In the genomic region with DNA sequence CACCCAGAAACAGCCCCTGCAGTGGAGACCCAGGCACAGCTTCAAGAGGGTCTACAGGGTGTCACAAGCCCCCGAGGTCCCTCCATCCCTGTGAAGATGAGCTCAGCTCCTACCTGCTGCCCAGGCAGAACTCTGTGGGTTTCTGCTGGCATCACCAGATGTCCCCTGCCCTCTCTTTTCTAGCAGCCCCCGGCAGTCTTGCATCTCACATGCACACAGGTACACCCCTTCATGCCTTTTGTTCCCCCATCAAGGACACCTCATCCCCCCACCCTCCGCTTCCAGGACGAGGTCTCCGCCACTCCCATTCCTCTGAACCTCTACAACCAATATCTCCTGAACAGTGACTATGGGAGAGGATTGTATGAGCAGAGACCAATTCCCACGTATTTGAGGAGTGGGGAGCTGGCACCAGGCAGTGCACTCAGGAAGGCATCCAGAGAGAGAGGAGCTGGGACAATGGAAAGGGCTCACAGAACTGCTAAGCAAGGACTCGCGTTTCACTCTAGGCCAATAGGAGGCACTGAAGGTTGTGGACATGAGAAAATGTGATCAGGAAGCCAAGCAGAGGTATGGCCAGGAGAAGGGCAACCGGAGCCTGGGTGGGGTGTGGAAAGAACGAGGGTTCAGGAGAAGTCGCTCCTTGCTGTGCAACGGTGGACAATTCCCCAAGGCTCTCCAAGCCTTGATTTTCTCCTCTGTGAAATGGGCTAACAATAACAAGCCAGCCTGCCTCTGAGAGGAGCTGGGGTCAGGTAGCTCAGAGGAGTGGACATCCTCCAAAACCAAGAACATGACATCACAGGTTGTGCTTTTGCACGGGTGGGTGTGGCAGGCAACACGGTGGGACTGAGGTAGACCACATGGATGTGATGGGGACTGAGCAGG, we compare ENCODE assay signal across 1 cellular context.
TF ChIP-seq lines count a peak whose summit lies in the region.

No MANE protein-coding gene starts in this region.

TF ChIP-seq in HepG2, 621 proteins besides CTCF, POLR2A, EP300 and RAD21:
- TF ChIP-seq, protein P1, sequence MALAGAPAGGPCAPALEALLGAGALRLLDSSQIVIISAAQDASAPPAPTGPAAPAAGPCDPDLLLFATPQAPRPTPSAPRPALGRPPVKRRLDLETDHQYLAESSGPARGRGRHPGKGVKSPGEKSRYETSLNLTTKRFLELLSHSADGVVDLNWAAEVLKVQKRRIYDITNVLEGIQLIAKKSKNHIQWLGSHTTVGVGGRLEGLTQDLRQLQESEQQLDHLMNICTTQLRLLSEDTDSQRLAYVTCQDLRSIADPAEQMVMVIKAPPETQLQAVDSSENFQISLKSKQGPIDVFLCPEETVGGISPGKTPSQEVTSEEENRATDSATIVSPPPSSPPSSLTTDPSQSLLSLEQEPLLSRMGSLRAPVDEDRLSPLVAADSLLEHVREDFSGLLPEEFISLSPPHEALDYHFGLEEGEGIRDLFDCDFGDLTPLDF (CRISPR knock-in tag; IDR thresholded peaks at IDR 0.05) = no peak
- TF ChIP-seq ZKSCAN1 (IDR thresholded peaks at IDR 0.05; ENCODE audit: low read length) (no peak), RAD51 (IDR thresholded peaks at IDR 0.05; ENCODE audit: borderline replicate concordance) (no peak), ELF3 (CRISPR knock-in tag; IDR thresholded peaks at IDR 0.05) (no peak), ZNF629 (CRISPR knock-in tag; conservative IDR thresholded peaks at IDR 0.05) (peak; percentile 84), ZBTB3 (CRISPR knock-in tag; IDR thresholded peaks at IDR 0.05; ENCODE audit: borderline replicate concordance, low read depth) (no peak), NPAS2 (CRISPR knock-in tag; IDR thresholded peaks at IDR 0.05; ENCODE audit: borderline replicate concordance) (no peak)
- TF ChIP-seq, protein P2, sequence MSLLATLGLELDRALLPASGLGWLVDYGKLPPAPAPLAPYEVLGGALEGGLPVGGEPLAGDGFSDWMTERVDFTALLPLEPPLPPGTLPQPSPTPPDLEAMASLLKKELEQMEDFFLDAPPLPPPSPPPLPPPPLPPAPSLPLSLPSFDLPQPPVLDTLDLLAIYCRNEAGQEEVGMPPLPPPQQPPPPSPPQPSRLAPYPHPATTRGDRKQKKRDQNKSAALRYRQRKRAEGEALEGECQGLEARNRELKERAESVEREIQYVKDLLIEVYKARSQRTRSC (CRISPR knock-in tag; IDR thresholded peaks at IDR 0.05; ENCODE audit: low read depth) = no peak
- TF ChIP-seq, protein P3, sequence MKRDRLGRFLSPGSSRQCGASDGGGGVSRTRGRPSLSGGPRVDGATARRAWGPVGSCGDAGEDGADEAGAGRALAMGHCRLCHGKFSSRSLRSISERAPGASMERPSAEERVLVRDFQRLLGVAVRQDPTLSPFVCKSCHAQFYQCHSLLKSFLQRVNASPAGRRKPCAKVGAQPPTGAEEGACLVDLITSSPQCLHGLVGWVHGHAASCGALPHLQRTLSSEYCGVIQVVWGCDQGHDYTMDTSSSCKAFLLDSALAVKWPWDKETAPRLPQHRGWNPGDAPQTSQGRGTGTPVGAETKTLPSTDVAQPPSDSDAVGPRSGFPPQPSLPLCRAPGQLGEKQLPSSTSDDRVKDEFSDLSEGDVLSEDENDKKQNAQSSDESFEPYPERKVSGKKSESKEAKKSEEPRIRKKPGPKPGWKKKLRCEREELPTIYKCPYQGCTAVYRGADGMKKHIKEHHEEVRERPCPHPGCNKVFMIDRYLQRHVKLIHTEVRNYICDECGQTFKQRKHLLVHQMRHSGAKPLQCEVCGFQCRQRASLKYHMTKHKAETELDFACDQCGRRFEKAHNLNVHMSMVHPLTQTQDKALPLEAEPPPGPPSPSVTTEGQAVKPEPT (CRISPR knock-in tag; IDR thresholded peaks at IDR 0.05; ENCODE audit: low read depth) = no peak
- TF ChIP-seq, protein P4, sequence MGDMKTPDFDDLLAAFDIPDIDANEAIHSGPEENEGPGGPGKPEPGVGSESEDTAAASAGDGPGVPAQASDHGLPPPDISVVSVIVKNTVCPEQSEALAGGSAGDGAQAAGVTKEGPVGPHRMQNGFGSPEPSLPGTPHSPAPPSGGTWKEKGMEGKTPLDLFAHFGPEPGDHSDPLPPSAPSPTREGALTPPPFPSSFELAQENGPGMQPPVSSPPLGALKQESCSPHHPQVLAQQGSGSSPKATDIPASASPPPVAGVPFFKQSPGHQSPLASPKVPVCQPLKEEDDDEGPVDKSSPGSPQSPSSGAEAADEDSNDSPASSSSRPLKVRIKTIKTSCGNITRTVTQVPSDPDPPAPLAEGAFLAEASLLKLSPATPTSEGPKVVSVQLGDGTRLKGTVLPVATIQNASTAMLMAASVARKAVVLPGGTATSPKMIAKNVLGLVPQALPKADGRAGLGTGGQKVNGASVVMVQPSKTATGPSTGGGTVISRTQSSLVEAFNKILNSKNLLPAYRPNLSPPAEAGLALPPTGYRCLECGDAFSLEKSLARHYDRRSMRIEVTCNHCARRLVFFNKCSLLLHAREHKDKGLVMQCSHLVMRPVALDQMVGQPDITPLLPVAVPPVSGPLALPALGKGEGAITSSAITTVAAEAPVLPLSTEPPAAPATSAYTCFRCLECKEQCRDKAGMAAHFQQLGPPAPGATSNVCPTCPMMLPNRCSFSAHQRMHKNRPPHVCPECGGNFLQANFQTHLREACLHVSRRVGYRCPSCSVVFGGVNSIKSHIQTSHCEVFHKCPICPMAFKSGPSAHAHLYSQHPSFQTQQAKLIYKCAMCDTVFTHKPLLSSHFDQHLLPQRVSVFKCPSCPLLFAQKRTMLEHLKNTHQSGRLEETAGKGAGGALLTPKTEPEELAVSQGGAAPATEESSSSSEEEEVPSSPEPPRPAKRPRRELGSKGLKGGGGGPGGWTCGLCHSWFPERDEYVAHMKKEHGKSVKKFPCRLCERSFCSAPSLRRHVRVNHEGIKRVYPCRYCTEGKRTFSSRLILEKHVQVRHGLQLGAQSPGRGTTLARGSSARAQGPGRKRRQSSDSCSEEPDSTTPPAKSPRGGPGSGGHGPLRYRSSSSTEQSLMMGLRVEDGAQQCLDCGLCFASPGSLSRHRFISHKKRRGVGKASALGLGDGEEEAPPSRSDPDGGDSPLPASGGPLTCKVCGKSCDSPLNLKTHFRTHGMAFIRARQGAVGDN (CRISPR knock-in tag; IDR thresholded peaks at IDR 0.05) = no peak
- TF ChIP-seq, protein P5, sequence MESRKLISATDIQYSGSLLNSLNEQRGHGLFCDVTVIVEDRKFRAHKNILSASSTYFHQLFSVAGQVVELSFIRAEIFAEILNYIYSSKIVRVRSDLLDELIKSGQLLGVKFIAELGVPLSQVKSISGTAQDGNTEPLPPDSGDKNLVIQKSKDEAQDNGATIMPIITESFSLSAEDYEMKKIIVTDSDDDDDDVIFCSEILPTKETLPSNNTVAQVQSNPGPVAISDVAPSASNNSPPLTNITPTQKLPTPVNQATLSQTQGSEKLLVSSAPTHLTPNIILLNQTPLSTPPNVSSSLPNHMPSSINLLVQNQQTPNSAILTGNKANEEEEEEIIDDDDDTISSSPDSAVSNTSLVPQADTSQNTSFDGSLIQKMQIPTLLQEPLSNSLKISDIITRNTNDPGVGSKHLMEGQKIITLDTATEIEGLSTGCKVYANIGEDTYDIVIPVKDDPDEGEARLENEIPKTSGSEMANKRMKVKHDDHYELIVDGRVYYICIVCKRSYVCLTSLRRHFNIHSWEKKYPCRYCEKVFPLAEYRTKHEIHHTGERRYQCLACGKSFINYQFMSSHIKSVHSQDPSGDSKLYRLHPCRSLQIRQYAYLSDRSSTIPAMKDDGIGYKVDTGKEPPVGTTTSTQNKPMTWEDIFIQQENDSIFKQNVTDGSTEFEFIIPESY (CRISPR knock-in tag; IDR thresholded peaks at IDR 0.05) = peak; percentile 92
